9 cellular contexts compared by ENCODE assay signal in the genomic region with DNA sequence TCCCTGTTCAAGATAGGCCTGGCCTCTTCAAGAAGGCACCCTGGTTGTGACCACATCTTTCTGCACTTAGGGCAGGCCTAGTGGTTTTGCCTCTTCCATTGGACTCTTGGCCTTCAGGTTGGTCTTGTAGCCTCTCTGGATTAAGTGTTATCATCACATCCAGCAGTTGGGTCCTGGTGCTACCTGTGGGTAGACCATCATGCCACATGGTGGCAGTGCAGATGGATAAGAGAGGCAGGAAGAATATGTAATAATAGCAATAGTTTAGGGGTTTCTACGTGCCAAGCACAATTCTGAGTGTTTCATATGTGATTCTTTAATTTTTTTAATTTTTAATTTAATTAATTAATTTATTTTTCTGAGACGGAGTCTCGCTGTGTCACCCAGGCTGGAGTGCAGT. TPM values are rescaled to one million over a fixed set of nuclear protein-coding genes. Genes with fewer than 3 reads are reported as not detected.
DNase-seq lines count a peak whose midpoint lies in the region; ATAC-seq and TF ChIP-seq lines count a peak whose summit lies in the region.
"Had no signal": no experiment of that assay in that cellular context is flagged by ENCODE, and none has a peak within 500 bp of the region (broad histone marks: within the 10 kb centered on the region; RNA-seq: fewer than 3 reads in every experiment).

No MANE protein-coding gene starts in this region.

- peaks cover 0 to 6% (median 2%) of the 10 kb centered on the region in 4 donors for H3K27me3 ChIP-seq in liver (ENCODE audit: control insufficient read depth in 4 of 4, insufficient read depth in 4 of 4, low read length in 3 of 4)

- TF ChIP-seq RAD21 in liver (IDR thresholded peaks at IDR 0.05) = peak; percentile 40 to 55

- no peaks in the 10 kb centered on the region for H3K36me3 ChIP-seq in liver (ENCODE audit: control insufficient read depth in 4 of 4, insufficient read depth in 3 of 4, low read depth in 1 of 4, low read length in 3 of 4)

- H3K9ac ChIP-seq in liver (ENCODE audit: low read depth in 1 of 2, low read length in 2 of 2) = no peak overlapping the region

- TF ChIP-seq CTCF in liver (IDR thresholded peaks at IDR 0.05; ENCODE audit: low read depth, low read length, missing input control) = peak; percentile 42

- no peak overlapping the region for H3K4me3 ChIP-seq in liver (ENCODE audit: low read depth in 1 of 3, low read length in 3 of 3)

- peaks cover 0 to 5% (median 0%) of the 10 kb centered on the region in 4 donors for H3K9me3 ChIP-seq in liver (ENCODE audit: control insufficient read depth in 4 of 4, low read length in 3 of 4)

- H3K4me1 ChIP-seq in liver (ENCODE audit: control insufficient read depth in 4 of 4, insufficient read depth in 4 of 4, low read length in 3 of 4) = no peaks in the 10 kb centered on the region

- no peak overlapping the region for H3K27ac ChIP-seq in liver (ENCODE audit: low read depth in 1 of 2, low read length in 2 of 2)

- DNase-seq in SKM-1 treated with dmso at 0.1 percent for 144 hours (lab: John Stamatoyannopoulos, UW; ENCODE audit: unreplicated experiment) (peak; percentile 3), SKM-1 (lab: John Stamatoyannopoulos, UW; ENCODE audit: unreplicated experiment) (no peak), T-helper 9 cell (peak; percentile 14), NCI-H2196 treated with DMSO at 0.1 percent for 48 hours (lab: John Stamatoyannopoulos, UW; ENCODE audit: unreplicated experiment) (no peak)
- DNase-seq: activated B cell treated with CpG ODN at 0.5 μM for 24 hours had no signal

- 65% methylated on average over 3 of the region's 3 CpGs for WGBS in liver

- ATAC-seq in HG02885 (IDR thresholded peaks at IDR 0.05; ENCODE audit: poor library complexity, unreplicated experiment) = peak; percentile 68
- ATAC-seq in GM18873 (IDR thresholded peaks at IDR 0.05; ENCODE audit: low FRiP score, unreplicated experiment) = no peak
- no peak for ATAC-seq in GM18498 (IDR thresholded peaks at IDR 0.05; ENCODE audit: unreplicated experiment)

TF ChIP-seq in liver, 16 proteins besides CTCF, POLR2A, EP300 and RAD21:
- TF ChIP-seq, protein P1, sequence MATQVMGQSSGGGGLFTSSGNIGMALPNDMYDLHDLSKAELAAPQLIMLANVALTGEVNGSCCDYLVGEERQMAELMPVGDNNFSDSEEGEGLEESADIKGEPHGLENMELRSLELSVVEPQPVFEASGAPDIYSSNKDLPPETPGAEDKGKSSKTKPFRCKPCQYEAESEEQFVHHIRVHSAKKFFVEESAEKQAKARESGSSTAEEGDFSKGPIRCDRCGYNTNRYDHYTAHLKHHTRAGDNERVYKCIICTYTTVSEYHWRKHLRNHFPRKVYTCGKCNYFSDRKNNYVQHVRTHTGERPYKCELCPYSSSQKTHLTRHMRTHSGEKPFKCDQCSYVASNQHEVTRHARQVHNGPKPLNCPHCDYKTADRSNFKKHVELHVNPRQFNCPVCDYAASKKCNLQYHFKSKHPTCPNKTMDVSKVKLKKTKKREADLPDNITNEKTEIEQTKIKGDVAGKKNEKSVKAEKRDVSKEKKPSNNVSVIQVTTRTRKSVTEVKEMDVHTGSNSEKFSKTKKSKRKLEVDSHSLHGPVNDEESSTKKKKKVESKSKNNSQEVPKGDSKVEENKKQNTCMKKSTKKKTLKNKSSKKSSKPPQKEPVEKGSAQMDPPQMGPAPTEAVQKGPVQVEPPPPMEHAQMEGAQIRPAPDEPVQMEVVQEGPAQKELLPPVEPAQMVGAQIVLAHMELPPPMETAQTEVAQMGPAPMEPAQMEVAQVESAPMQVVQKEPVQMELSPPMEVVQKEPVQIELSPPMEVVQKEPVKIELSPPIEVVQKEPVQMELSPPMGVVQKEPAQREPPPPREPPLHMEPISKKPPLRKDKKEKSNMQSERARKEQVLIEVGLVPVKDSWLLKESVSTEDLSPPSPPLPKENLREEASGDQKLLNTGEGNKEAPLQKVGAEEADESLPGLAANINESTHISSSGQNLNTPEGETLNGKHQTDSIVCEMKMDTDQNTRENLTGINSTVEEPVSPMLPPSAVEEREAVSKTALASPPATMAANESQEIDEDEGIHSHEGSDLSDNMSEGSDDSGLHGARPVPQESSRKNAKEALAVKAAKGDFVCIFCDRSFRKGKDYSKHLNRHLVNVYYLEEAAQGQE (IDR thresholded peaks at IDR 0.05) = no peak
- TF ChIP-seq HNF4A (conservative IDR thresholded peaks at IDR 0.05) (no peak), RXRA (IDR thresholded peaks at IDR 0.05) (no peak), GABPA (IDR thresholded peaks at IDR 0.05 in 1 of 2, conservative IDR thresholded peaks at IDR 0.05 in 1 of 2) (no peak), TAF1 (conservative IDR thresholded peaks at IDR 0.05) (no peak), FOXA2 (IDR thresholded peaks at IDR 0.05) (no peak)
- TF ChIP-seq, protein P2, sequence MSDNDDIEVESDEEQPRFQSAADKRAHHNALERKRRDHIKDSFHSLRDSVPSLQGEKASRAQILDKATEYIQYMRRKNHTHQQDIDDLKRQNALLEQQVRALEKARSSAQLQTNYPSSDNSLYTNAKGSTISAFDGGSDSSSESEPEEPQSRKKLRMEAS (IDR thresholded peaks at IDR 0.05) = no peak
- TF ChIP-seq, protein P3, sequence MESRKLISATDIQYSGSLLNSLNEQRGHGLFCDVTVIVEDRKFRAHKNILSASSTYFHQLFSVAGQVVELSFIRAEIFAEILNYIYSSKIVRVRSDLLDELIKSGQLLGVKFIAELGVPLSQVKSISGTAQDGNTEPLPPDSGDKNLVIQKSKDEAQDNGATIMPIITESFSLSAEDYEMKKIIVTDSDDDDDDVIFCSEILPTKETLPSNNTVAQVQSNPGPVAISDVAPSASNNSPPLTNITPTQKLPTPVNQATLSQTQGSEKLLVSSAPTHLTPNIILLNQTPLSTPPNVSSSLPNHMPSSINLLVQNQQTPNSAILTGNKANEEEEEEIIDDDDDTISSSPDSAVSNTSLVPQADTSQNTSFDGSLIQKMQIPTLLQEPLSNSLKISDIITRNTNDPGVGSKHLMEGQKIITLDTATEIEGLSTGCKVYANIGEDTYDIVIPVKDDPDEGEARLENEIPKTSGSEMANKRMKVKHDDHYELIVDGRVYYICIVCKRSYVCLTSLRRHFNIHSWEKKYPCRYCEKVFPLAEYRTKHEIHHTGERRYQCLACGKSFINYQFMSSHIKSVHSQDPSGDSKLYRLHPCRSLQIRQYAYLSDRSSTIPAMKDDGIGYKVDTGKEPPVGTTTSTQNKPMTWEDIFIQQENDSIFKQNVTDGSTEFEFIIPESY (IDR thresholded peaks at IDR 0.05) = no peak
TF ChIP-seq in liver: peak in this region for 0.

RNA-seq across cellular contexts. Expression of a gene that starts 28.5 kb away (rescaled TPM):
- 10 to 100 TPM; 13.9 to 22.2 TPM for total RNA-seq in liver
- polyA plus RNA-seq in liver = 10 to 100 TPM; 19.9 to 36.0 TPM

RNA-seq across cellular contexts. Expression of a gene that starts 46.9 kb away (rescaled TPM):
- not detected for total RNA-seq in liver
- polyA plus RNA-seq in liver = not detected
- total RNA-seq: activated B cell treated with CpG ODN at 0.5 μM for 24 hours had no signal

Comparison
In these comparisons a context has a peak if more than half of its experiments do, and no peak if none do; other contexts are left out.
1. DNase-seq: peak in SKM-1 treated with dmso at 0.1 percent for 144 hours (single experiment) and T-helper 9 cell (single experiment); none in SKM-1 (single experiment) and NCI-H2196 treated with DMSO at 0.1 percent for 48 hours (single experiment).